ENCODE assay signal across 8 cellular contexts in the genomic region with DNA sequence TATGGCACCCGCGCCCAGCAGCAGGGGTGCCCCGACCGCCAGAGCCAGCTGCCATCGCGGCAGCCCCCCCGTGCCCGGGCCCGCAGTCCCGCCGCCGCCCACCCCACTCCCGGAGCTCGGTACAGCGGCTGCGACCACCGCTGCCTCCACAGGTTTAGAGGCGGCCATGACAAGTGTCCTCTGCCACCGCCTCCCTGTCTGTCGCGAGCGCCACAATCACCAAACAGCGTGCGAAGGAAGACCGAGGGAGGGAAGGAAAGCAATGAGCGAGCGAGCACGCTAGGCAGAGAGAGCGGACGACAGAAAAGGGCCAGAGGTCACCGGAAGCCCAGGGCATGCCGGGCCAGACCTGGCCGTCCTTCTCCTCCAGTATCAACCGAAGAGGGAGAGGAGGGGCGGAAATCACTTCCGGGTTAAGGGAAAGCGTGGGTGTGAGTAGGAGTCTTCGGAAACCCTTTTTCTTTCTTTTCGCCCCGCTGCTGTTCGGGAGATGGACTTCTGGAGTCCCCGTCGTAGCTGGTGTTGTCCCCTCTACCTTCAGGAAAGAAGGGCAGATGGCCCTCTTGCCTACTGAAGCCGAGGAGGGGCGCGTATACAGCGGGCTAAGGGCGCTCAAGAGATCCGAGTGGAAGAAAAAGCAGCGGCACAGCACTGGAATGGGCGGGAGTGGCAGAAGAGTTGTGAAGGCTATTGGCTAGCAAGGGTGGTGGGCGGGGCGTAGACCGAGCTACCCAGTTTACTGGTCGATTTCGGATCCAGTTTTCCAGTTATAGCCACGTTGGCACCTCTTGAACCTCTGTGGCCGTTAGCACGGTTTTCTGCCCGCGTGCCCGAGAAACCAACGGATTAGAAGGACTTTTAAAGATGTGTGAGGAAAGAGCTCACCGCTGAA. TPM values are rescaled to one million over a fixed set of nuclear protein-coding genes. Genes with fewer than 3 reads are reported as not detected.
DNase-seq lines count a peak whose midpoint lies in the region; ATAC-seq and TF ChIP-seq lines count a peak whose summit lies in the region.

A gene with protein sequence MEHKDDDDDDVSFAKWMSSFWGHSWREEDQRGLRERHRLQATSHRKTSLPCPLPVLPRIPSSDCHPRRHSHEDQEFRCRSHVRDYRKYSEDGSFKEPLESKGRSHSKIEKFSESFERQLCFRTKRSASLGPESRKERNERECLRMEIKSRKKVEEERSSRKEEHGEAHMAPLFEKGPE (plus strand): TSS at position 758 of the 892 bp plus-strand sequence. CDS start 28,191 bp downstream, outside the sequence.
Gene TOMM70 (minus strand): TSS at position 308 of the 892 bp plus-strand sequence. CDS start 140 bp downstream, at position 168.

- under 1% methylated on average over 64 of the region's 64 CpGs for WGBS in liver

- peak; percentile 97 for DNase-seq in CD1c-positive myeloid dendritic cell (ENCODE audit: extremely low spot score)
- DNase-seq in NCI-H774 (lab: John Stamatoyannopoulos, UW): peak; percentile 97
- peak; percentile 98 to 99 for DNase-seq in activated CD4-positive, alpha-beta T cell treated with anti-CD3 and anti-CD28 coated beads, Interleukin-2, amount 50 U/mL, for 48 hours
- peak; percentile 94 to 99 (median 98) for DNase-seq in dorsolateral prefrontal cortex
- peak; percentile 96 for DNase-seq in stimulated activated CD4-positive, alpha-beta T cell treated with anti-CD3 and anti-CD28 coated beads, Interleukin-4, amount 100 ng/mL, for 1 hour

- no peaks in the 10 kb centered on the region for H3K36me3 ChIP-seq in liver (ENCODE audit: control insufficient read depth in 4 of 4, insufficient read depth in 3 of 4, low read depth in 1 of 4, low read length in 3 of 4)

- peak; percentile 88 for ATAC-seq in GM19438 (IDR thresholded peaks at IDR 0.05; ENCODE audit: low read depth, unreplicated experiment)
- peak; percentile 90 for ATAC-seq in HG03571 (IDR thresholded peaks at IDR 0.05; ENCODE audit: unreplicated experiment)

- TF ChIP-seq CTCF in dorsolateral prefrontal cortex (IDR thresholded peaks at IDR 0.05 in 54 of 56, conservative IDR thresholded peaks at IDR 0.05 in 2 of 56; ENCODE audit: low read depth in 1 of 56, partially characterized antibody in 56 of 56) (peak in 14 of 56 donors; percentile 0 to 49 (median 20)), liver (IDR thresholded peaks at IDR 0.05; ENCODE audit: low read depth, low read length, missing input control) (no peak)

- H3K27ac ChIP-seq in dorsolateral prefrontal cortex (peak within 1 kb of the TSS; percentile 7 to 95 (median 87)), liver (ENCODE audit: low read depth in 1 of 2, low read length in 2 of 2) (peak within 1 kb of the TSS; percentile 78 to 93)

- intact Hi-C loops in dorsolateral prefrontal cortex (cut with DNase I): loop anchor here (2.0 to 10.0 kb wide), 5 partner anchors 91 to 586 kb away; partner anchors contain the start of genes TBC1D23 (in 2 of the 2), TMEM45A (in 2 of the 2), CMSS1 (in 1 of the 2) and TFG (in 1 of the 2)

- H3K4me3 ChIP-seq in dorsolateral prefrontal cortex: peak within 1 kb of the TSS; percentile 78 to 100 (median 94)
- peak within 1 kb of the TSS; percentile 78 to 94 (median 83) for H3K4me3 ChIP-seq in liver (ENCODE audit: low read depth in 1 of 3, low read length in 3 of 3)

- peaks cover 2 to 43% (median 33%) of the 10 kb centered on the region in 4 donors for H3K4me1 ChIP-seq in liver (ENCODE audit: control insufficient read depth in 4 of 4, insufficient read depth in 4 of 4, low read length in 3 of 4)

- peak; percentile 15 to 46 for TF ChIP-seq RAD21 in liver (IDR thresholded peaks at IDR 0.05)

- H3K9me3 ChIP-seq in liver (ENCODE audit: control insufficient read depth in 4 of 4, low read length in 3 of 4): no peaks in the 10 kb centered on the region

- H3K27me3 ChIP-seq in dorsolateral prefrontal cortex (no peaks in the 10 kb centered on the region), liver (ENCODE audit: control insufficient read depth in 4 of 4, insufficient read depth in 4 of 4, low read length in 3 of 4) (no peaks in the 10 kb centered on the region)

- peak within 1 kb of the TSS; percentile 79 to 93 for H3K9ac ChIP-seq in liver (ENCODE audit: low read depth in 1 of 2, low read length in 2 of 2)

TF ChIP-seq in liver, 16 proteins besides CTCF, POLR2A, EP300 and RAD21:
- peak; percentile 100 for TF ChIP-seq EGR1 (IDR thresholded peaks at IDR 0.05; ENCODE audit: low read depth in 2 of 2)
- peak; percentile 87 for TF ChIP-seq MAX (IDR thresholded peaks at IDR 0.05)
- no peak for TF ChIP-seq HNF4G (IDR thresholded peaks at IDR 0.05)
- TF ChIP-seq ZBTB33 (IDR thresholded peaks at IDR 0.05): peak; percentile 43
- TF ChIP-seq ATF3 (IDR thresholded peaks at IDR 0.05): no peak
- peak; percentile 78 for TF ChIP-seq SP1 (IDR thresholded peaks at IDR 0.05)
- TF ChIP-seq GABPA (IDR thresholded peaks at IDR 0.05 in 1 of 2, conservative IDR thresholded peaks at IDR 0.05 in 1 of 2): peak; percentile 95 to 99
- peak; percentile 98 for TF ChIP-seq NR2F2 (IDR thresholded peaks at IDR 0.05)
- peak in 1 of 2 donors; percentile 29 for TF ChIP-seq JUND (IDR thresholded peaks at IDR 0.05)
- TF ChIP-seq REST (IDR thresholded peaks at IDR 0.05): peak; percentile 93
- TF ChIP-seq RXRA (IDR thresholded peaks at IDR 0.05): peak; percentile 79 to 85
- TF ChIP-seq FOXA1 (IDR thresholded peaks at IDR 0.05): peak; percentile 24
- TF ChIP-seq YY1 (IDR thresholded peaks at IDR 0.05): peak; percentile 92
- TF ChIP-seq TAF1 (conservative IDR thresholded peaks at IDR 0.05): peak; percentile 99
- TF ChIP-seq HNF4A (conservative IDR thresholded peaks at IDR 0.05): peak; percentile 50 to 52
- TF ChIP-seq FOXA2 (IDR thresholded peaks at IDR 0.05): peak; percentile 4

RNA-seq across cellular contexts. Expression of the first gene that starts in this region (rescaled TPM):
- 10 to 100 TPM in 47 of 120 experiments, 1 to 10 TPM in 73; 4.3 to 16.9 (median 9.5) TPM for total RNA-seq in dorsolateral prefrontal cortex
- 1 to 10 TPM; 1.9 to 4.7 TPM for total RNA-seq in liver
- polyA plus RNA-seq in liver: 1 to 10 TPM; 1.1 to 1.2 TPM

RNA-seq across cellular contexts. Expression of gene TOMM70, which starts in this region (rescaled TPM):
- total RNA-seq in dorsolateral prefrontal cortex (10 to 100 TPM; 24.6 to 81.5 (median 58.4) TPM), liver (10 to 100 TPM; 39.5 to 55.8 TPM)
- 10 to 100 TPM; 16.7 to 25.7 TPM for polyA plus RNA-seq in liver

Comparison
In these comparisons a context has a peak if more than half of its experiments do, and no peak if none do; other contexts are left out.
1. Peak in every context shown above with its lines: DNase-seq, ATAC-seq, H3K4me3 ChIP-seq and H3K27ac ChIP-seq.